13 cellular contexts compared by ENCODE assay signal in genomic region chrX:100408643-100409315, GRCh38. TPM values are rescaled to one million over a fixed set of nuclear protein-coding genes. Genes with fewer than 3 reads are reported as not detected.
DNase-seq lines count a peak whose midpoint lies in the region; ATAC-seq and TF ChIP-seq lines count a peak whose summit lies in the region.
"Had no signal": no experiment of that assay in that cellular context is flagged by ENCODE, and none has a peak within 500 bp of the region (broad histone marks: within the 10 kb centered on the region; RNA-seq: fewer than 3 reads in every experiment).

No MANE protein-coding gene starts in this region.

- peak overlapping the region; percentile 85 for H3K4me2 ChIP-seq in smooth muscle cell
- no peak overlapping the region for H3K4me2 ChIP-seq in MM.1S (ENCODE audit: low read depth, low read length)

- no peaks in the 10 kb centered on the region for H3K36me3 ChIP-seq in ascending aorta
- no peaks in the 10 kb centered on the region for H3K36me3 ChIP-seq in smooth muscle cell (ENCODE audit: low read depth)
- H3K36me3 ChIP-seq in MM.1S (replicated peaks; ENCODE audit: insufficient read depth, low read length) = no peaks in the 10 kb centered on the region

- H2AFZ ChIP-seq in smooth muscle cell (ENCODE audit: low read depth) (peak overlapping the region; percentile 46), MM.1S (ENCODE audit: low read length) (no peak overlapping the region)

- no peak overlapping the region for H3K27ac ChIP-seq in ascending aorta
- no peak overlapping the region for H3K27ac ChIP-seq in smooth muscle cell (ENCODE audit: low read depth)
- no peak overlapping the region for H3K27ac ChIP-seq in MM.1S (ENCODE audit: low read length)

- DNase-seq in NCI-H1105 treated with DMSO at 0.1 percent for 48 hours (lab: John Stamatoyannopoulos, UW) = peak; percentile 12
- no peak for DNase-seq in NCI-H1105 (lab: John Stamatoyannopoulos, UW)
- DNase-seq in ascending aorta (ENCODE audit: low spot score in 2 of 2) = no peak
- DNase-seq in left kidney (ENCODE audit: low read depth, low spot score) = peak; percentile 33
- no peak for DNase-seq in smooth muscle cell (lab: John Stamatoyannopoulos, UW; ENCODE audit: unreplicated experiment)
- no peak for DNase-seq in NCI-H2107 (lab: John Stamatoyannopoulos, UW)
- DNase-seq in MM.1S = no peak
- DNase-seq: cerebellar nuclear complex; natural killer cell; NK-92 treated with Interleukin-12 subunit alpha and Interleukin-12 subunit beta, amount 100 ng/mL, for 24 hours had no signal

- no peaks in the 10 kb centered on the region for H3K79me2 ChIP-seq in smooth muscle cell (ENCODE audit: low read depth)
- no peaks in the 10 kb centered on the region for H3K79me2 ChIP-seq in MM.1S (ENCODE audit: low read length)

- no peak for ATAC-seq in GM18858 (IDR thresholded peaks at IDR 0.05; ENCODE audit: unreplicated experiment)
- ATAC-seq: natural killer cell had no signal

- no peak for TF ChIP-seq CTCF in ascending aorta (IDR thresholded peaks at IDR 0.05)
- no peak for TF ChIP-seq CTCF in smooth muscle cell (IDR thresholded peaks at IDR 0.05; ENCODE audit: borderline replicate concordance, insufficient read depth, poor library complexity, severe bottlenecking)
- TF ChIP-seq CTCF in MM.1S (IDR thresholded peaks at IDR 0.05; ENCODE audit: low read length) = no peak

- peak overlapping the region; percentile 46 to 61 for H3K4me3 ChIP-seq in ascending aorta
- peak overlapping the region; percentile 56 for H3K4me3 ChIP-seq in smooth muscle cell
- no peak overlapping the region for H3K4me3 ChIP-seq in MM.1S (ENCODE audit: low read length)

- H3K4me1 ChIP-seq in ascending aorta = peaks cover 0 to 3% of the 10 kb centered on the region in 2 donors
- no peaks in the 10 kb centered on the region for H3K4me1 ChIP-seq in smooth muscle cell (ENCODE audit: low read depth)
- no peaks in the 10 kb centered on the region for H3K4me1 ChIP-seq in MM.1S (ENCODE audit: low read length)

- no peaks in the 10 kb centered on the region for H3K9me2 ChIP-seq in MM.1S (replicated peaks; ENCODE audit: insufficient read depth, low read length)

- WGBS in smooth muscle cell (ENCODE audit: low lambda C conversion rate) = 33% methylated on average over 67 of the region's 82 CpGs

- H4K20me1 ChIP-seq in smooth muscle cell (ENCODE audit: low read depth) (peaks cover 24% of the 10 kb centered on the region), MM.1S (ENCODE audit: insufficient read depth, low read length) (no peaks in the 10 kb centered on the region)

- H3F3A ChIP-seq in smooth muscle cell (ENCODE audit: low read depth) (no peaks in the 10 kb centered on the region), MM.1S (ENCODE audit: insufficient read depth, low read length) (no peaks in the 10 kb centered on the region)

- H3K9ac ChIP-seq in smooth muscle cell (ENCODE audit: low read depth) (no peak overlapping the region), MM.1S (ENCODE audit: low read length) (no peak overlapping the region)

- H3K9me3 ChIP-seq in ascending aorta = no peaks in the 10 kb centered on the region
- no peaks in the 10 kb centered on the region for H3K9me3 ChIP-seq in smooth muscle cell (replicated peaks; ENCODE audit: low read depth)
- no peaks in the 10 kb centered on the region for H3K9me3 ChIP-seq in MM.1S (replicated peaks; ENCODE audit: insufficient read depth, low read length)

- intact Hi-C loops in ascending aorta (cut with DNase I) = no loop called here

- no peaks in the 10 kb centered on the region for H3K27me3 ChIP-seq in ascending aorta
- H3K27me3 ChIP-seq in smooth muscle cell (ENCODE audit: low read depth) = no peaks in the 10 kb centered on the region
- peaks cover 5% of the 10 kb centered on the region for H3K27me3 ChIP-seq in MM.1S (replicated peaks; ENCODE audit: insufficient read depth, low read length)

RNA-seq across cellular contexts. Expression of gene PCDH19, which starts 1.3 kb away (rescaled TPM):
- 11.0 TPM for total RNA-seq in ascending aorta
- 16.8 and 17.9 TPM in 2 replicates for total RNA-seq in smooth muscle cell
- 7.5 and 11.6 TPM in 2 replicates for polyA plus RNA-seq in smooth muscle cell
- total RNA-seq: A172; natural killer cell; T-helper 2 cell treated with Interferon-gamma antibody and Interleukin-4, amounts not matched to agents 100 ng/mL and 5 ng/mL, for 36 hours had no signal

Comparison
In these comparisons a context has a peak if more than half of its experiments do, and no peak if none do; other contexts are left out.
1. DNase-seq: peak in NCI-H1105 treated with DMSO at 0.1 percent for 48 hours (single experiment) and left kidney (single experiment); none in NCI-H1105 (single experiment), ascending aorta (0 of 2), smooth muscle cell (single experiment), NCI-H2107 (single experiment) and MM.1S (single experiment).